Comparison of ENCODE assay signal across 10 cellular contexts in the genomic region with DNA sequence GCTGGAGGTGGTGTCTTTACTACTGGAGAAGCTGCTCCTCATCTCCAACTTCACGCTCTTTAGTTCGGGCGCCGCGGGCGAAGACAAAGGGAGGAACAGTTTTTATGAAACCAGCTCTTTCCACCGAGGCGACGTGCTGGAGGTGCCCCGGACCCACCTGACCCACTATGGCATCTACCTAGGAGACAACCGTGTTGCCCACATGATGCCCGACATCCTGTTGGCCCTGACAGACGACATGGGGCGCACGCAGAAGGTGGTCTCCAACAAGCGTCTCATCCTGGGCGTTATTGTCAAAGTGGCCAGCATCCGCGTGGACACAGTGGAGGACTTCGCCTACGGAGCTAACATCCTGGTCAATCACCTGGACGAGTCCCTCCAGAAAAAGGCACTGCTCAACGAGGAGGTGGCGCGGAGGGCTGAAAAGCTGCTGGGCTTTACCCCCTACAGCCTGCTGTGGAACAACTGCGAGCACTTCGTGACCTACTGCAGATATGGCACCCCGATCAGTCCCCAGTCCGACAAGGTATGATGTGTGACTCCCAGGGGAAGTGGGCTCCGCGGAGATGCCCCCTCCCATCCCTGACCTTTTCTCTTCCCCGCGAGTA. TPM values are rescaled to one million over a fixed set of nuclear protein-coding genes. Genes with fewer than 3 reads are reported as not detected.
DNase-seq lines count a peak whose midpoint lies in the region; ATAC-seq, FAIRE-seq and TF ChIP-seq lines count a peak whose summit lies in the region.
"Had no signal": no experiment of that assay in that cellular context is flagged by ENCODE, and none has a peak within 500 bp of the region (broad histone marks: within the 10 kb centered on the region; RNA-seq: fewer than 3 reads in every experiment).

No MANE protein-coding gene starts in this region.

- H3K36me3 ChIP-seq in bronchial epithelial cell (ENCODE audit: control insufficient read depth, insufficient read depth, low read length) (no peaks in the 10 kb centered on the region), mucosa of rectum (ENCODE audit: control insufficient read depth in 2 of 2, insufficient read depth in 2 of 2, low read length in 2 of 2) (no peaks in the 10 kb centered on the region), tibial artery (no peaks in the 10 kb centered on the region)
- H3K36me3 ChIP-seq: BLaER1 treated with 17β-estradiol and CSF1 and Interleukin-3, amounts not matched to agents 10 nM and 100 nM had no signal

- H3K4me3 Mint-ChIP-seq in activated naive CD4-positive, alpha-beta T cell treated with anti-CD3 and anti-CD28 coated beads, Interleukin-2, amount 10 ng/mL, durations not matched to agents 7 days and 5 days: peak overlapping the region; percentile 77

- H3K9me3 Mint-ChIP-seq in activated naive CD4-positive, alpha-beta T cell treated with anti-CD3 and anti-CD28 coated beads, Interleukin-2, amount 10 ng/mL, durations not matched to agents 7 days and 5 days: no peaks in the 10 kb centered on the region

- CTCF ChIA-PET in activated naive CD4-positive, alpha-beta T cell treated with anti-CD3 and anti-CD28 coated beads, Interleukin-2, amount 10 ng/mL, durations not matched to agents 7 days and 5 days (lab: Charles Lee): interaction anchor here (0.6 kb wide), 2 partner anchors 107 to 195 kb away, joined by 3 to 4 read pairs; no protein-coding TSS in a partner anchor

- H3K9ac ChIP-seq in mucosa of rectum (ENCODE audit: low read depth in 1 of 2, low read length in 2 of 2): no peak overlapping the region
- H3K9ac ChIP-seq: BLaER1 treated with 17β-estradiol and CSF1 and Interleukin-3, amounts not matched to agents 10 nM and 100 nM had no signal

- peaks cover 67% of the 10 kb centered on the region for H3K27me3 Mint-ChIP-seq in activated naive CD4-positive, alpha-beta T cell treated with anti-CD3 and anti-CD28 coated beads, Interleukin-2, amount 10 ng/mL, durations not matched to agents 7 days and 5 days

- no peak for ATAC-seq in HG03342 (IDR thresholded peaks at IDR 0.05; ENCODE audit: unreplicated experiment)

- no peak overlapping the region for H3K27ac Mint-ChIP-seq in activated naive CD4-positive, alpha-beta T cell treated with anti-CD3 and anti-CD28 coated beads, Interleukin-2, amount 10 ng/mL, durations not matched to agents 7 days and 5 days

- no peaks in the 10 kb centered on the region for H3K9me3 ChIP-seq in mucosa of rectum (ENCODE audit: control insufficient read depth in 2 of 2, low read length in 2 of 2)
- no peaks in the 10 kb centered on the region for H3K9me3 ChIP-seq in tibial artery

- no peaks in the 10 kb centered on the region for H3K36me3 Mint-ChIP-seq in activated naive CD4-positive, alpha-beta T cell treated with anti-CD3 and anti-CD28 coated beads, Interleukin-2, amount 10 ng/mL, durations not matched to agents 7 days and 5 days

- intact Hi-C loops in tibial artery (cut with DNase I; ENCODE audit: low total_unique reads): no loop called here

- no peak for FAIRE-seq in bronchial epithelial cell (lab: Jason Lieb, UNC)

- peaks cover 24% of the 10 kb centered on the region for H3K27me3 ChIP-seq in bronchial epithelial cell (ENCODE audit: control insufficient read depth, insufficient read depth, low read length)
- peaks cover 18 to 37% of the 10 kb centered on the region in 2 donors for H3K27me3 ChIP-seq in mucosa of rectum (ENCODE audit: control insufficient read depth in 2 of 2, insufficient read depth in 2 of 2, low read length in 2 of 2)
- peaks cover 0 to 29% of the 10 kb centered on the region in 2 donors for H3K27me3 ChIP-seq in tibial artery
- H3K27me3 ChIP-seq: BLaER1 treated with 17β-estradiol and CSF1 and Interleukin-3, amounts not matched to agents 10 nM and 100 nM had no signal

- DNase-seq in activated naive CD4-positive, alpha-beta T cell treated with anti-CD3 and anti-CD28 coated beads, Interleukin-2, amount 10 ng/mL, durations not matched to agents 7 days and 5 days: no peak
- DNase-seq in activated naive CD4-positive, alpha-beta T cell treated with anti-CD3 and anti-CD28 coated beads, Interleukin-2, amount 50 U/mL, for 16 hours: no peak
- DNase-seq in bronchial epithelial cell (ENCODE audit: low read depth): no peak
- no peak for DNase-seq in tibial artery
- no peak for DNase-seq in NCI-H82 treated with DMSO at 0.1 percent for 48 hours (lab: John Stamatoyannopoulos, UW; ENCODE audit: unreplicated experiment)
- no peak for DNase-seq in NCI-H2227 (lab: John Stamatoyannopoulos, UW; ENCODE audit: unreplicated experiment)

- no peak for TF ChIP-seq CTCF in bronchial epithelial cell (IDR thresholded peaks at IDR 0.05; ENCODE audit: insufficient read depth, low read length, severe bottlenecking)
- no peak for TF ChIP-seq CTCF in tibial artery (IDR thresholded peaks at IDR 0.05)

- no peak overlapping the region for H3K27ac ChIP-seq in mucosa of rectum (ENCODE audit: low read depth in 2 of 2, low read length in 2 of 2)
- H3K27ac ChIP-seq in tibial artery: no peak overlapping the region
- H3K27ac ChIP-seq: BLaER1 treated with 17β-estradiol and CSF1 and Interleukin-3, amounts not matched to agents 10 nM and 100 nM had no signal

- peaks cover 26% of the 10 kb centered on the region for H3K4me1 Mint-ChIP-seq in activated naive CD4-positive, alpha-beta T cell treated with anti-CD3 and anti-CD28 coated beads, Interleukin-2, amount 10 ng/mL, durations not matched to agents 7 days and 5 days

- H3K4me3 ChIP-seq in bronchial epithelial cell (ENCODE audit: low read depth, low read length): peak overlapping the region; percentile 67
- peak overlapping the region; percentile 74 to 78 for H3K4me3 ChIP-seq in mucosa of rectum (ENCODE audit: low read length in 2 of 2)
- peak overlapping the region; percentile 46 to 54 for H3K4me3 ChIP-seq in tibial artery
- H3K4me3 ChIP-seq: BLaER1 treated with 17β-estradiol and CSF1 and Interleukin-3, amounts not matched to agents 10 nM and 100 nM had no signal

- peaks cover 6 to 10% of the 10 kb centered on the region in 2 donors for H3K4me1 ChIP-seq in mucosa of rectum (ENCODE audit: control insufficient read depth in 2 of 2, insufficient read depth in 2 of 2, low read length in 2 of 2)
- peaks cover 0 to 35% (median 26%) of the 10 kb centered on the region in 4 donors for H3K4me1 ChIP-seq in tibial artery
- H3K4me1 ChIP-seq: BLaER1 treated with 17β-estradiol and CSF1 and Interleukin-3, amounts not matched to agents 10 nM and 100 nM had no signal

RNA-seq across cellular contexts. Expression of gene LRAT, which starts 0.6 kb away (rescaled TPM):
- total RNA-seq in bronchial epithelial cell: 12.4 and 21.5 TPM in 2 replicates

RNA-seq across cellular contexts. Expression of gene RBM46, which starts 36.6 kb away (rescaled TPM):
- 0.26 and 0.53 TPM in 2 replicates for total RNA-seq in bronchial epithelial cell
- total RNA-seq: NCI-H460 had no signal
